1 cellular context compared by ENCODE assay signal in genomic region chr18:35267809-35268208, GRCh38.
A peak's percentile ranks its signal among the peaks of the same experiment; 100 is the strongest.
TF ChIP-seq lines count a peak whose summit lies in the region.

No MANE protein-coding gene starts in this region.

TF ChIP-seq in H1, 55 proteins besides CTCF, POLR2A, EP300 and RAD21:
- TF ChIP-seq MAX (IDR thresholded peaks at IDR 0.05) (peak; percentile 77), SP1 (IDR thresholded peaks at IDR 0.05; ENCODE audit: low read depth, low read length) (no peak), E2F6 (IDR thresholded peaks at IDR 0.05) (peak; percentile 79), KDM5A (IDR thresholded peaks at IDR 0.05; ENCODE audit: low read length) (no peak), CTBP2 (IDR thresholded peaks at IDR 0.05; ENCODE audit: borderline replicate concordance, insufficient read depth, insufficient read length, low read length) (no peak)
